ENCODE assay signal across 29 cellular contexts in the genomic region with DNA sequence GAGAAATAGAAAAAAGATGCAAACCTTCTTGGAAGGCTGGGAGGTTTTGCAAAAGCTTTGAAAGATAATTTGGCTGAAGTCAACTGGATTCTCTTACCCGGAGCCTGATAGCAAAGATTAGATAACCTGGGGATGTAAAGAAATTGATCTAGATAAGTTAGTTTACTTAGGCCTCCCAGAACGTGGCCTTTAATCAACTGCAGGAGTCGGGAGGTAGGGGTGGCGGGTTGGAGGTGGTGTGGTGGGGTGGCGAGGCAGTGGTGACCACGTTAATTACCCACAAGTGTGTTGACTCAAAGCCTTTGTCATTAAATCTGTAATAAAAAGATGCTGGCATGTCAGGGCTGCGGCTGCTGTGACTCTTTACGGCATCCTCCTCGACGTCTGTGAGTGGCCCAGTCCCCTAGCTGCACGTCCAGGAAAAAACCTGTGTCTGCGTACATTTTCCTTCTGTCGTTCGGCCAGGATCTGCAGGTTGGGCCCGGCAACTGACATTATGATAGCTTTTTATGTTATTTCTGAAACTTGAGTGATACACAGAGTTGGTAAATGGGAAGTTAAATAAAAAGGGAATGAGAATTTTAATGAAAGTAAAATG. TPM values are rescaled to one million over a fixed set of nuclear protein-coding genes. Genes with fewer than 3 reads are reported as not detected.
"Had no signal": no experiment of that assay in that cellular context is flagged by ENCODE, and none has a peak within 500 bp of the region (broad histone marks: within the 10 kb centered on the region; RNA-seq: fewer than 3 reads in every experiment).

No MANE protein-coding gene starts in this region.

- H3K27me3 ChIP-seq: esophagus squamous epithelium, heart right ventricle, left lung, pancreas, suprapubic skin, transverse colon, upper lobe of right lung, vagina had no signal

- H3K4me1 ChIP-seq: esophagus squamous epithelium, left lung, pancreas, suprapubic skin, transverse colon, upper lobe of right lung, vagina had no signal

- H3K4me2 ChIP-seq: smooth muscle cell had no signal

- FAIRE-seq: endometrium, keratinocyte, pancreas had no signal

- H3K27ac ChIP-seq: coronary artery, esophagus squamous epithelium, heart right ventricle, left lung, pancreas, suprapubic skin, transverse colon, upper lobe of right lung, vagina had no signal

- DNase-seq: dermis blood vessel endothelial cell; effector memory CD4-positive, alpha-beta T cell; erythroblast; esophagus squamous epithelium; foreskin melanocyte; glutamatergic neuron; heart right ventricle; hippocampal formation; naive thymus-derived CD8-positive, alpha-beta T cell; occipital lobe; pancreas; stimulated activated CD4-positive, alpha-beta T cell treated with anti-CD3 and anti-CD28 coated beads, Interleukin-12 subunit alpha, Interleukin-12 subunit beta, amount 100 ng/mL, for 4 hours; stimulated activated CD4-positive, alpha-beta T cell treated with anti-CD3 and anti-CD28 coated beads, Interleukin-1b, Interleukin-23, amount 100 ng/mL, for 48 hours; stimulated activated CD4-positive, alpha-beta T cell treated with anti-CD3 and anti-CD28 coated beads, Interleukin-4, amount 100 ng/mL, for 1 hour; stimulated activated CD8-positive, alpha-beta memory T cell treated with anti-CD3 and anti-CD28 coated beads, Interleukin-4, amount 100 ng/mL, for 48 hours; stimulated activated naive CD4-positive, alpha-beta T cell; stimulated activated naive CD8-positive, alpha-beta T cell treated with anti-CD3 and anti-CD28 coated beads, Interleukin-15, amount 100 ng/mL, for 72 hours; transverse colon; upper lobe of right lung had no signal

- H3K4me3 ChIP-seq: coronary artery, esophagus squamous epithelium, heart right ventricle, left lung, pancreas, smooth muscle cell, suprapubic skin, transverse colon, upper lobe of right lung, vagina had no signal

- H3K9me3 ChIP-seq: esophagus squamous epithelium, heart right ventricle, left lung, pancreas, suprapubic skin, transverse colon, upper lobe of right lung, vagina had no signal

- H3K36me3 ChIP-seq: pancreas had no signal

- ATAC-seq: heart right ventricle; left lung; naive thymus-derived CD8-positive, alpha-beta T cell; pancreas; sciatic nerve; stimulated activated naive CD8-positive, alpha-beta T cell treated with anti-CD3 and anti-CD28 coated beads, Interleukin-15, amount 100 ng/mL, for 72 hours; upper lobe of right lung had no signal

RNA-seq across cellular contexts. Expression of a gene that starts 51.1 kb away (rescaled TPM):
- total RNA-seq: mesenteric fat pad, pulmonary artery endothelial cell, smooth muscle cell had no signal
- polyA plus RNA-seq: keratinocyte, smooth muscle cell had no signal
